ENCODE assay signal across 1 cellular context in genomic region chr1:18913065-18913502, GRCh38.
TF ChIP-seq lines count a peak whose summit lies in the region.

No MANE protein-coding gene starts in this region.

TF ChIP-seq in HepG2, 621 proteins besides CTCF, POLR2A, EP300 and RAD21 (continued from another document and continues in another):
- no peak; the same call in 1 of the 2 replicates for TF ChIP-seq ZNF691 (CRISPR knock-in tag; IDR thresholded peaks at IDR 0.05; ENCODE audit: borderline replicate concordance, low read depth)
- no peak for TF ChIP-seq GATA4 (IDR thresholded peaks at IDR 0.05; ENCODE audit: borderline replicate concordance, low read depth)
- no peak for TF ChIP-seq MAF1 (CRISPR knock-in tag; IDR thresholded peaks at IDR 0.05; ENCODE audit: borderline replicate concordance)
- TF ChIP-seq SP2 (CRISPR knock-in tag; IDR thresholded peaks at IDR 0.05), result no peak
- no peak for TF ChIP-seq ZFP1 (CRISPR knock-in tag; IDR thresholded peaks at IDR 0.05)
- no peak for TF ChIP-seq KLF9 (CRISPR knock-in tag; IDR thresholded peaks at IDR 0.05; ENCODE audit: low read depth)
- no peak for TF ChIP-seq ONECUT2 (CRISPR knock-in tag; IDR thresholded peaks at IDR 0.05)
- TF ChIP-seq CBX2 (IDR thresholded peaks at IDR 0.05; ENCODE audit: low read depth, low read length), result no peak
- TF ChIP-seq CBX2 (CRISPR knock-in tag; IDR thresholded peaks at IDR 0.05; ENCODE audit: low read depth), result no peak
- no peak for TF ChIP-seq KMT2B (CRISPR knock-in tag; IDR thresholded peaks at IDR 0.05)
- no peak for TF ChIP-seq CC2D1A (CRISPR knock-in tag; IDR thresholded peaks at IDR 0.05)
- TF ChIP-seq ELF4 (CRISPR knock-in tag; IDR thresholded peaks at IDR 0.05; ENCODE audit: borderline replicate concordance), result no peak
- TF ChIP-seq SPEN (CRISPR knock-in tag; IDR thresholded peaks at IDR 0.05; ENCODE audit: low read depth), result 0 out of 2 replicates have a peak, but pooled peaks have one; percentile 51
- TF ChIP-seq SETDB1 (CRISPR knock-in tag; IDR thresholded peaks at IDR 0.05; ENCODE audit: borderline replicate concordance), result no peak
- TF ChIP-seq ZNF280B (CRISPR knock-in tag; IDR thresholded peaks at IDR 0.05; ENCODE audit: borderline replicate concordance), result peak; percentile 77; the same call in 1 of the 2 replicates
- peak; percentile 76 to 83; a peak in 3 of 4 replicates for TF ChIP-seq HMGXB4 (CRISPR knock-in tag; IDR thresholded peaks at IDR 0.05; ENCODE audit: borderline replicate concordance in 1 of 2, low read depth in 1 of 2)
- TF ChIP-seq RBAK (CRISPR knock-in tag; IDR thresholded peaks at IDR 0.05), result no peak
- peak; percentile 43; the same call in 1 of the 2 replicates for TF ChIP-seq ZNF629 (CRISPR knock-in tag; conservative IDR thresholded peaks at IDR 0.05)
- no peak for TF ChIP-seq TOE1 (CRISPR knock-in tag; IDR thresholded peaks at IDR 0.05)
- no peak for TF ChIP-seq MTERF4 (CRISPR knock-in tag; IDR thresholded peaks at IDR 0.05)
- TF ChIP-seq ZBTB38 (CRISPR knock-in tag; IDR thresholded peaks at IDR 0.05), result peak; percentile 39; the same call in 1 of the 2 replicates
- no peak for TF ChIP-seq ZNF598 (CRISPR knock-in tag; IDR thresholded peaks at IDR 0.05; ENCODE audit: borderline replicate concordance)
- no peak for TF ChIP-seq SIX1 (CRISPR knock-in tag; IDR thresholded peaks at IDR 0.05; ENCODE audit: borderline replicate concordance)
- no peak for TF ChIP-seq SUZ12 (IDR thresholded peaks at IDR 0.05; ENCODE audit: low read depth, low read length)
- TF ChIP-seq ZNF496 (CRISPR knock-in tag; IDR thresholded peaks at IDR 0.05; ENCODE audit: insufficient replicate concordance), result no peak
- peak; percentile 70; the same call in 1 of the 2 replicates for TF ChIP-seq ZBTB42 (CRISPR knock-in tag; IDR thresholded peaks at IDR 0.05)
- TF ChIP-seq TFDP1 (CRISPR knock-in tag; IDR thresholded peaks at IDR 0.05; ENCODE audit: borderline replicate concordance), result no peak
- TF ChIP-seq E2F5 (CRISPR knock-in tag; conservative IDR thresholded peaks at IDR 0.05), result no peak
- peak; percentile 22; the same call in 1 of the 2 replicates for TF ChIP-seq HNF4A (CRISPR knock-in tag; IDR thresholded peaks at IDR 0.05)
- no peak for TF ChIP-seq ZMYM2 (CRISPR knock-in tag; IDR thresholded peaks at IDR 0.05)
- TF ChIP-seq PAF1 (CRISPR knock-in tag; IDR thresholded peaks at IDR 0.05), result no peak
- TF ChIP-seq FUBP1 (CRISPR knock-in tag; IDR thresholded peaks at IDR 0.05; ENCODE audit: borderline replicate concordance), result no peak
- no peak for TF ChIP-seq NFE2L1 (CRISPR knock-in tag; IDR thresholded peaks at IDR 0.05; ENCODE audit: borderline replicate concordance)
- no peak for TF ChIP-seq SOX6 (IDR thresholded peaks at IDR 0.05)
- TF ChIP-seq SOX6 (CRISPR knock-in tag; IDR thresholded peaks at IDR 0.05), result peak; percentile 64
- TF ChIP-seq SMARCE1 (IDR thresholded peaks at IDR 0.05; ENCODE audit: borderline replicate concordance), result no peak
- no peak for TF ChIP-seq ZNF251 (CRISPR knock-in tag; IDR thresholded peaks at IDR 0.05)
- TF ChIP-seq ZNF772 (CRISPR knock-in tag; IDR thresholded peaks at IDR 0.05), result no peak
- no peak for TF ChIP-seq ZNF746 (CRISPR knock-in tag; IDR thresholded peaks at IDR 0.05)
- no peak for TF ChIP-seq ZNF383 (CRISPR knock-in tag; IDR thresholded peaks at IDR 0.05; ENCODE audit: borderline replicate concordance)
- TF ChIP-seq MED1 (CRISPR knock-in tag; IDR thresholded peaks at IDR 0.05), result peak; percentile 49
- TF ChIP-seq HDAC6 (IDR thresholded peaks at IDR 0.05; ENCODE audit: low read depth, low read length), result no peak
- no peak for TF ChIP-seq PAWR (CRISPR knock-in tag; IDR thresholded peaks at IDR 0.05; ENCODE audit: borderline replicate concordance)
- TF ChIP-seq SALL2 (CRISPR knock-in tag; IDR thresholded peaks at IDR 0.05), result no peak
- TF ChIP-seq ZNF10 (CRISPR knock-in tag; IDR thresholded peaks at IDR 0.05; ENCODE audit: borderline replicate concordance, low read depth), result no peak
- no peak for TF ChIP-seq ZC3H4 (CRISPR knock-in tag; IDR thresholded peaks at IDR 0.05; ENCODE audit: borderline replicate concordance)
- no peak for TF ChIP-seq RBFOX2 (IDR thresholded peaks at IDR 0.05; ENCODE audit: low read depth, low read length)
- no peak for TF ChIP-seq ZNF558 (CRISPR knock-in tag; IDR thresholded peaks at IDR 0.05; ENCODE audit: borderline replicate concordance)
- TF ChIP-seq ZNF101 (CRISPR knock-in tag; IDR thresholded peaks at IDR 0.05; ENCODE audit: borderline replicate concordance, low read depth), result no peak
- TF ChIP-seq SKI (IDR thresholded peaks at IDR 0.05; ENCODE audit: partially characterized antibody), result no peak
- TF ChIP-seq ATAD3A (CRISPR knock-in tag; IDR thresholded peaks at IDR 0.05), result no peak
- TF ChIP-seq ZNF740 (CRISPR knock-in tag; IDR thresholded peaks at IDR 0.05), result peak; percentile 47; the same call in 1 of the 2 replicates
- no peak for TF ChIP-seq ZNF275 (CRISPR knock-in tag; IDR thresholded peaks at IDR 0.05; ENCODE audit: borderline replicate concordance)
- TF ChIP-seq ZNF704 (CRISPR knock-in tag; IDR thresholded peaks at IDR 0.05; ENCODE audit: borderline replicate concordance), result no peak
- TF ChIP-seq PPARG (CRISPR knock-in tag; conservative IDR thresholded peaks at IDR 0.05), result no peak
- TF ChIP-seq JUN (CRISPR knock-in tag; IDR thresholded peaks at IDR 0.05), result no peak
- TF ChIP-seq PCBP1 (IDR thresholded peaks at IDR 0.05; ENCODE audit: borderline replicate concordance, low read depth, low read length), result no peak
- TF ChIP-seq DPF2 (CRISPR knock-in tag; IDR thresholded peaks at IDR 0.05; ENCODE audit: borderline replicate concordance, low read depth), result no peak
- no peak for TF ChIP-seq REPIN1 (CRISPR knock-in tag; IDR thresholded peaks at IDR 0.05; ENCODE audit: borderline replicate concordance, low read depth)
- peak; percentile 49; the same call in 1 of the 2 replicates for TF ChIP-seq ZBTB7B (CRISPR knock-in tag; IDR thresholded peaks at IDR 0.05)
- TF ChIP-seq ZBTB3 (CRISPR knock-in tag; IDR thresholded peaks at IDR 0.05; ENCODE audit: borderline replicate concordance, low read depth), result no peak
- no peak for TF ChIP-seq ZNF780A (CRISPR knock-in tag; IDR thresholded peaks at IDR 0.05)
- no peak for TF ChIP-seq ZNF264 (CRISPR knock-in tag; IDR thresholded peaks at IDR 0.05)
- no peak for TF ChIP-seq SNAPC5 (CRISPR knock-in tag; IDR thresholded peaks at IDR 0.05; ENCODE audit: borderline replicate concordance)
- no peak for TF ChIP-seq EED (CRISPR knock-in tag; IDR thresholded peaks at IDR 0.05)
- no peak for TF ChIP-seq PREB (CRISPR knock-in tag; IDR thresholded peaks at IDR 0.05)
- peak; percentile 88; the same call in 1 of the 2 replicates for TF ChIP-seq KDM3A (CRISPR knock-in tag; IDR thresholded peaks at IDR 0.05; ENCODE audit: low read depth)
- TF ChIP-seq ZBTB7A (CRISPR knock-in tag; IDR thresholded peaks at IDR 0.05), result peak; percentile 66; the same call in 1 of the 2 replicates
